Comparison of ENCODE assay signal across 14 cellular contexts in the genomic region with DNA sequence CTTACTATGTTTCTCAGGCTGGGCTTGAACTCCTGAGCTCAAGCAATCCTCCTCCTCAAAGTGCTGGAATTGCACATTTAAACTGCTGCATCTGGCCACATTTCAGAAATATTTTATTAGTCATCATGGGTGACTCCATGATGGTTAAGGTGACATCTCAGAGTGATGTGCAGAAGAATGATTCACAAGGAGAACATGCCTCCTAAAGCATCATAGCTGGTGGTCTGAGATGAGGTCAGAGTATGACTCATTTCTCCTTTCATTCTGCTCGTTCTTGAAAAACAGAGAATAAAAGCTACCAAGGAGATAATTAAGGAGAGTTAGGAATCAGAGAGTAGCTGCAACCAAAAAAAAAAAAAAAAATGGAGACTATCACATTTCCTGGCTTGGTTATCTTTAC.
DNase-seq lines count a peak whose midpoint lies in the region; ATAC-seq and TF ChIP-seq lines count a peak whose summit lies in the region.
"Had no signal": no experiment of that assay in that cellular context is flagged by ENCODE, and none has a peak within 500 bp of the region (broad histone marks: within the 10 kb centered on the region; RNA-seq: fewer than 3 reads in every experiment).

No MANE protein-coding gene starts in this region.

- no peaks in the 10 kb centered on the region for H3K27me3 ChIP-seq in aorta (ENCODE audit: control insufficient read depth in 1 of 2, insufficient read depth in 2 of 2, low read length in 1 of 2)
- H3K27me3 ChIP-seq in CD8-positive, alpha-beta T cell (ENCODE audit: insufficient read depth, low read length) = no peaks in the 10 kb centered on the region
- H3K27me3 ChIP-seq: tibial artery had no signal

- POLR2A ChIA-PET in CD8-positive, alpha-beta T cell (lab: Charles Lee) = no interaction called here

- no peak overlapping the region for H3K4me3 Mint-ChIP-seq in activated CD4-positive, alpha-beta T cell treated with anti-CD3 and anti-CD28 coated beads, Interleukin-2, amount 10 ng/mL, durations not matched to agents 24 days and 14 days
- H3K4me3 Mint-ChIP-seq in CD8-positive, alpha-beta T cell = no peak overlapping the region

- TF ChIP-seq CTCF in CD8-positive, alpha-beta T cell (IDR thresholded peaks at IDR 0.05) = no peak

- CTCF ChIA-PET in CD8-positive, alpha-beta T cell (lab: Charles Lee) = interaction anchor here (1.7 kb wide), 1 partner anchor 10 kb away, joined by 4 read pairs; no protein-coding TSS in a partner anchor

- peaks cover 3% of the 10 kb centered on the region for H3K9me3 Mint-ChIP-seq in activated CD4-positive, alpha-beta T cell treated with anti-CD3 and anti-CD28 coated beads, Interleukin-2, amount 10 ng/mL, durations not matched to agents 24 days and 14 days
- H3K9me3 Mint-ChIP-seq in CD8-positive, alpha-beta T cell = no peaks in the 10 kb centered on the region

- H3K36me3 Mint-ChIP-seq in activated CD4-positive, alpha-beta T cell treated with anti-CD3 and anti-CD28 coated beads, Interleukin-2, amount 10 ng/mL, durations not matched to agents 24 days and 14 days (ENCODE audit: low read depth) = no peaks in the 10 kb centered on the region
- no peaks in the 10 kb centered on the region for H3K36me3 Mint-ChIP-seq in CD8-positive, alpha-beta T cell

- H3K4me1 ChIP-seq in aorta (ENCODE audit: control insufficient read depth in 1 of 2, insufficient read depth in 2 of 2, low read length in 2 of 2) = no peaks in the 10 kb centered on the region
- H3K4me1 ChIP-seq in CD8-positive, alpha-beta T cell (ENCODE audit: insufficient read depth, low read length) = no peaks in the 10 kb centered on the region
- H3K4me1 ChIP-seq: tibial artery had no signal

- no peak for DNase-seq in activated CD4-positive, alpha-beta T cell treated with anti-CD3 and anti-CD28 coated beads, Interleukin-2, amount 10 ng/mL, durations not matched to agents 24 days and 14 days
- DNase-seq in activated CD4-positive, alpha-beta T cell treated with anti-CD3 and anti-CD28 coated beads for 1 hour = no peak
- DNase-seq in HS-27A (ENCODE audit: low read depth) (peak; percentile 87), amniotic epithelial cell (ENCODE audit: low read depth) (peak; percentile 91), renal cortical epithelial cell (ENCODE audit: low read depth) (peak; percentile 97), aorta (no peak)
- no peak for DNase-seq in CD8-positive, alpha-beta T cell
- DNase-seq: DMS79, NCI-H187 treated with DMSO at 0.1 percent for 48 hours, NCI-H69, tibial artery had no signal

- WGBS in aorta, 2 donors = 18% methylated on average over 1 of the region's 1 CpG; no CpG with 5 or more reads in 1 of the 2 donors

- H3K36me3 ChIP-seq in aorta (ENCODE audit: control insufficient read depth in 1 of 2, insufficient read depth in 2 of 2, low read length in 1 of 2) = no peaks in the 10 kb centered on the region
- no peaks in the 10 kb centered on the region for H3K36me3 ChIP-seq in CD8-positive, alpha-beta T cell (ENCODE audit: insufficient read depth, low read length)
- H3K36me3 ChIP-seq: tibial artery had no signal

- peaks cover 5% of the 10 kb centered on the region for H3K4me1 Mint-ChIP-seq in activated CD4-positive, alpha-beta T cell treated with anti-CD3 and anti-CD28 coated beads, Interleukin-2, amount 10 ng/mL, durations not matched to agents 24 days and 14 days
- no peaks in the 10 kb centered on the region for H3K4me1 Mint-ChIP-seq in CD8-positive, alpha-beta T cell (ENCODE audit: low read depth)

- H3K9me3 ChIP-seq in aorta (ENCODE audit: control insufficient read depth, low read length) = no peaks in the 10 kb centered on the region
- H3K9me3 ChIP-seq in CD8-positive, alpha-beta T cell (ENCODE audit: low read length) = no peaks in the 10 kb centered on the region
- H3K9me3 ChIP-seq: tibial artery had no signal

- H3K27ac Mint-ChIP-seq in activated CD4-positive, alpha-beta T cell treated with anti-CD3 and anti-CD28 coated beads, Interleukin-2, amount 10 ng/mL, durations not matched to agents 24 days and 14 days = peak overlapping the region; percentile 51
- no peak overlapping the region for H3K27ac Mint-ChIP-seq in CD8-positive, alpha-beta T cell

- no peaks in the 10 kb centered on the region for H3K27me3 Mint-ChIP-seq in activated CD4-positive, alpha-beta T cell treated with anti-CD3 and anti-CD28 coated beads, Interleukin-2, amount 10 ng/mL, durations not matched to agents 24 days and 14 days
- no peaks in the 10 kb centered on the region for H3K27me3 Mint-ChIP-seq in CD8-positive, alpha-beta T cell (ENCODE audit: low read depth)

- H3K4me3 ChIP-seq in aorta (ENCODE audit: low read length in 2 of 2) = no peak overlapping the region
- H3K4me3 ChIP-seq in CD8-positive, alpha-beta T cell (ENCODE audit: low read depth, low read length) = no peak overlapping the region
- H3K4me3 ChIP-seq: coronary artery, tibial artery had no signal

- H3K27ac ChIP-seq in aorta (ENCODE audit: low read depth in 1 of 2, low read length in 2 of 2) = no peak overlapping the region
- no peak overlapping the region for H3K27ac ChIP-seq in CD8-positive, alpha-beta T cell (ENCODE audit: low read depth, low read length)
- H3K27ac ChIP-seq: coronary artery, RWPE1, tibial artery had no signal

- no peak for ATAC-seq in GM21528 (IDR thresholded peaks at IDR 0.05; ENCODE audit: low FRiP score, unreplicated experiment)
- ATAC-seq in aorta (ENCODE audit: low FRiP score) = no peak
- ATAC-seq in CD8-positive, alpha-beta T cell = no peak

- intact Hi-C loops in activated CD4-positive, alpha-beta T cell treated with anti-CD3 and anti-CD28 coated beads, Interleukin-2, amount 10 ng/mL, durations not matched to agents 24 days and 14 days (cut with micrococcal nuclease) = no loop called here
- intact Hi-C loops in aorta (cut with DNase I) = no loop called here
- intact Hi-C loops in CD8-positive, alpha-beta T cell (cut with DNase I, micrococcal nuclease) = no loop called here

Comparison
In these comparisons a context has a peak if more than half of its experiments do, and no peak if none do; other contexts are left out.
1. DNase-seq: peak in HS-27A (single experiment), amniotic epithelial cell (single experiment) and renal cortical epithelial cell (single experiment); none in activated CD4-positive, alpha-beta T cell treated with anti-CD3 and anti-CD28 coated beads, Interleukin-2, amount 10 ng/mL, durations not matched to agents 24 days and 14 days (single experiment), activated CD4-positive, alpha-beta T cell treated with anti-CD3 and anti-CD28 coated beads for 1 hour (single experiment), aorta (0 of 2) and CD8-positive, alpha-beta T cell (0 of 7).